Comparison of ENCODE assay signal across 24 cellular contexts in the genomic region with DNA sequence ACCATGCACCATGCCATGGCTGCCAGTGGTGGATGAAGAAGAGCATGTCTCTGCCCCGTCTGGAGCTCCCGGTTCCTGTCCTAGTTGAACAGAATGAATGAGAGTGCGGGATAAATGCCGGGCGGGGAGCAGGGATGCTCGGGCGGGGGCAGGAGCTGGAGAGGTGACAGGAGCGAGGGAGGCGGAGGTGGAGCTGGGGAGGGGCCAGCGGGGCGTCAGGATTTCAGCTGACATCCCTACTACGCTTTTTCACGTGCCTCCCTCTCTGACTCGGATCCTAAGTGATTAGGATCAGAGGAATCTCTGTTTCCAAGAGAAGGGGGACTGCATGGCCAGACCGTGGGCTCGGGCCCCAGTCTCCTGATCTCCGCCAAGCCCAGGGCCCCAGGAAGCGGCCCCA. TPM values are rescaled to one million over a fixed set of nuclear protein-coding genes. Genes with fewer than 3 reads are reported as not detected.
DNase-seq lines count a peak whose midpoint lies in the region; ATAC-seq, FAIRE-seq and TF ChIP-seq lines count a peak whose summit lies in the region.
"Had no signal": no experiment of that assay in that cellular context is flagged by ENCODE, and none has a peak within 500 bp of the region (broad histone marks: within the 10 kb centered on the region; RNA-seq: fewer than 3 reads in every experiment).

No MANE protein-coding gene starts in this region.

- H3K4me3 ChIP-seq in HEK293 (ENCODE audit: low read depth, low read length) = no peak overlapping the region
- peak overlapping the region in 2 of 3 experiments; percentile 18 for H3K4me3 ChIP-seq in keratinocyte (ENCODE audit: control insufficient read depth in 2 of 3, extremely low read depth in 1 of 3, insufficient read depth in 2 of 3, low read depth in 1 of 3, low read length in 3 of 3)
- H3K4me3 ChIP-seq: GM12878 had no signal

- H3K36me3 Mint-ChIP-seq in H9 (ENCODE audit: insufficient read depth in 1 of 3, low read depth in 3 of 3) = peaks cover 0 to 2% (median 1%) of the 10 kb centered on the region in 3 experiments; a peak in 2 of 7 replicates
- H3K36me3 Mint-ChIP-seq: CD14-positive monocyte; CD8-positive, alpha-beta memory T cell had no signal

- peaks cover 2 to 4% of the 10 kb centered on the region in 2 experiments; a peak in 4 of 5 replicates for H3K9me3 Mint-ChIP-seq in H9
- H3K9me3 Mint-ChIP-seq: CD8-positive, alpha-beta memory T cell had no signal

- H3K18ac ChIP-seq in H9 (ENCODE audit: insufficient read length, low read depth, low read length) = no peak overlapping the region

- POLR2A ChIA-PET in HEK293 (lab: Yijun Ruan, JAX) = no interaction called here

- H3K56ac ChIP-seq in H9 (ENCODE audit: insufficient read length, low read depth, low read length) = no peak overlapping the region

- no peak overlapping the region; the same call in 1 of the 2 replicates for H3K14ac ChIP-seq in H9 (ENCODE audit: insufficient read depth, low read length)

- H3K27me3 Mint-ChIP-seq in H9 (ENCODE audit: low read depth) = peaks cover 34% of the 10 kb centered on the region

- H3K79me1 ChIP-seq in H9 (ENCODE audit: insufficient read depth, low read depth, low read length, poor library complexity, severe bottlenecking) = no peaks in the 10 kb centered on the region

- no peak overlapping the region for H2BK15ac ChIP-seq in H9 (ENCODE audit: low read depth, low read length)

- dilution Hi-C loops in keratinocyte (cut with MboI; ENCODE audit: extremely low pct_ligation_motif_present, low sequenced_read_pairs) = no loop called here

- no peaks in the 10 kb centered on the region for H3K23me2 ChIP-seq in H9 (ENCODE audit: insufficient read length, low read depth, low read length, poor library complexity, severe bottlenecking)

- H4K20me1 ChIP-seq in keratinocyte (ENCODE audit: control insufficient read depth, extremely low read depth, insufficient read depth, low read length) (no peaks in the 10 kb centered on the region), H9 (ENCODE audit: control insufficient read depth, insufficient read depth, insufficient read length) (no peaks in the 10 kb centered on the region)

- no peak overlapping the region for H3K4ac ChIP-seq in H9 (ENCODE audit: low read depth, low read length)

- TF ChIP-seq CTCF in HEK293 (tag by site-specific recombination; IDR thresholded peaks at IDR 0.05) (no peak), keratinocyte (optimal IDR thresholded peaks at IDR 0.05 in 1 of 3, IDR thresholded peaks at IDR 0.05 in 1 of 3, conservative IDR thresholded peaks at IDR 0.05 in 1 of 3; ENCODE audit: extremely low read depth in 1 of 3, insufficient read depth in 2 of 3, low read length in 3 of 3) (no peak), H9 (conservative IDR thresholded peaks at IDR 0.05) (no peak)

- no peak overlapping the region for H2BK20ac ChIP-seq in H9 (ENCODE audit: low read depth, low read length, poor library complexity, severe bottlenecking)

- H2AFZ ChIP-seq in keratinocyte (ENCODE audit: control insufficient read depth, low read length) (peak overlapping the region; percentile 71), H9 (ENCODE audit: low read length) (no peak overlapping the region)

- H2BK12ac ChIP-seq in H9 (ENCODE audit: insufficient read length, low read depth, low read length) = no peak overlapping the region

- peaks cover 4 to 26% of the 10 kb centered on the region in 2 experiments for H3K4me1 Mint-ChIP-seq in H9

- H3K27ac Mint-ChIP-seq in H9 = no peak overlapping the region
- H3K27ac Mint-ChIP-seq: CD14-positive monocyte; CD8-positive, alpha-beta memory T cell had no signal

- no peak overlapping the region for H4K91ac ChIP-seq in H9 (ENCODE audit: insufficient read length, low read depth, low read length)

- H3K4me1 ChIP-seq in HEK293 (ENCODE audit: control insufficient read depth, insufficient read depth, low read length) (0 out of 2 replicates have a peak, but pooled peaks cover 2% of the 10 kb centered on the region), keratinocyte (ENCODE audit: control insufficient read depth, extremely low read depth, insufficient read depth, low read length) (peaks cover 47% of the 10 kb centered on the region), H9 (ENCODE audit: insufficient read depth, low read length) (no peaks in the 10 kb centered on the region)

- H3K27ac ChIP-seq in HEK293 (ENCODE audit: extremely low read depth, low read depth, low read length) = no peak overlapping the region
- H3K27ac ChIP-seq in epithelial cell of prostate = peak overlapping the region; percentile 42
- H3K27ac ChIP-seq in keratinocyte (ENCODE audit: control insufficient read depth, insufficient read depth, low read length) = peak overlapping the region; percentile 54
- no peak overlapping the region for H3K27ac ChIP-seq in H9 (ENCODE audit: insufficient read length, low read depth, low read length)

- H2AK5ac ChIP-seq in H9 (ENCODE audit: insufficient read length, low read length) = no peak overlapping the region

- no peak overlapping the region for H2BK120ac ChIP-seq in H9 (ENCODE audit: low read depth, low read length, poor library complexity, severe bottlenecking)

- H3T11ph ChIP-seq in H9 (ENCODE audit: low read length) = no peak overlapping the region

- H4K8ac ChIP-seq in H9 (replicated peaks; ENCODE audit: insufficient read length, low read depth, low read length) = no peak overlapping the region

- no CpG with 5 or more reads among the region's 18 CpGs for WGBS in H9 (ENCODE audit: extremely low coverage, insufficient read length, low lambda C conversion rate)

- H3K9ac ChIP-seq in keratinocyte (ENCODE audit: control insufficient read depth, extremely low read depth, insufficient read depth, low read length) (peak overlapping the region; percentile 52), H9 (ENCODE audit: extremely low read depth, insufficient read length, low read length) (no peak overlapping the region)

- no peak overlapping the region for H3K23ac ChIP-seq in H9 (ENCODE audit: insufficient read length, low read depth, low read length)

- no peak overlapping the region for H4K5ac ChIP-seq in H9 (ENCODE audit: insufficient read length, low read depth, low read length)

- H3K36me3 ChIP-seq in HEK293 (ENCODE audit: control insufficient read depth in 2 of 2, insufficient read depth in 1 of 2, low read length in 2 of 2) (peaks cover 0 to 8% of the 10 kb centered on the region in 2 experiments; a peak in 1 of 3 replicates), keratinocyte (ENCODE audit: control insufficient read depth in 2 of 2, extremely low read depth in 1 of 2, insufficient read depth in 2 of 2, low read length in 2 of 2) (no peaks in the 10 kb centered on the region)

- H3K79me2 ChIP-seq in keratinocyte (ENCODE audit: control insufficient read depth, insufficient read depth, low read length) (no peaks in the 10 kb centered on the region), H9 (ENCODE audit: insufficient read depth, low read length) (no peaks in the 10 kb centered on the region)

- CTCF ChIA-PET in HEK293 (lab: Yijun Ruan, JAX) = no interaction called here

- DNase-seq in epithelial cell of prostate (ENCODE audit: low read depth, low spot score) = no peak
- DNase-seq in keratinocyte (ENCODE audit: low read depth, low spot score) = no peak
- DNase-seq in H9 = no peak
- DNase-seq in stimulated activated CD4-positive, alpha-beta T cell treated with anti-CD3 and anti-CD28 coated beads, Interleukin-12 subunit alpha, Interleukin-12 subunit beta, amount 100 ng/mL, for 4 hours = no peak
- DNase-seq: CD8-positive, alpha-beta memory T cell; DMS 273 treated with DMSO at 0.1 percent for 48 hours; DMS79; EL; GDM1; KBM-7; MM.1S; NCI-H2029; NCI-H2227 treated with DMSO at 0.1 percent for 48 hours; NCI-H69; SHP77 treated with DMSO at 0.1 percent for 48 hours had no signal

- H3K27me3 ChIP-seq in keratinocyte (ENCODE audit: control insufficient read depth, extremely low read depth, insufficient read depth, low read length) = no peaks in the 10 kb centered on the region
- H3K27me3 ChIP-seq in H9 (ENCODE audit: insufficient read depth, low read length) = no peaks in the 10 kb centered on the region; the same call in 1 of the 2 replicates

- no peaks in the 10 kb centered on the region for H3K9me3 ChIP-seq in HEK293 (ENCODE audit: control insufficient read depth, insufficient read depth, low read depth, low read length)
- H3K9me3 ChIP-seq in keratinocyte (ENCODE audit: control insufficient read depth, low read depth, low read length) = no peaks in the 10 kb centered on the region
- no peaks in the 10 kb centered on the region for H3K9me3 ChIP-seq in H9 (ENCODE audit: control insufficient read depth, low read depth, low read length)

- H3K9me1 ChIP-seq in keratinocyte (ENCODE audit: control insufficient read depth, extremely low read depth, insufficient read depth, low read length) = no peaks in the 10 kb centered on the region

- ATAC-seq in GM21515 (IDR thresholded peaks at IDR 0.05; ENCODE audit: unreplicated experiment) (no peak), HG02981 (IDR thresholded peaks at IDR 0.05; ENCODE audit: unreplicated experiment) (no peak)
- ATAC-seq: GM12878 had no signal

- H2BK5ac ChIP-seq in H9 (ENCODE audit: insufficient read length, low read length) = no peak overlapping the region

- no peak for FAIRE-seq in keratinocyte (lab: Jason Lieb, UNC)
- FAIRE-seq: GM12878 had no signal

- H3K4me2 ChIP-seq in keratinocyte (ENCODE audit: control insufficient read depth, extremely low read depth, insufficient read depth, low read depth, low read length) (peak overlapping the region; percentile 83), H9 (ENCODE audit: insufficient read depth, insufficient read length, low read length) (no peak overlapping the region)

- no peak overlapping the region; a peak in 1 of 5 replicates for H3K4me3 Mint-ChIP-seq in H9
- H3K4me3 Mint-ChIP-seq: CD14-positive monocyte; CD8-positive, alpha-beta memory T cell had no signal

RNA-seq across cellular contexts. Expression of a gene that starts 47.3 kb away (rescaled TPM):
- 0.10 to 0.23 TPM (median 0.14 TPM) in 3 replicates for polyA plus RNA-seq in keratinocyte
- 0.12 TPM for polyA plus RNA-seq in keratinocyte (2011; ENCODE audit: low read depth)
- 0.05 and 0.14 TPM in 2 replicates for polyA plus RNA-seq in keratinocyte (2011; cell fraction: cytosol; rRNA removed)
- polyA plus RNA-seq in keratinocyte (2011; cell fraction: nucleus; rRNA removed) = 0.15 and 0.41 TPM in 2 replicates
- 0.14 and 0.36 TPM in 2 replicates for polyA plus RNA-seq in keratinocyte (2012; ENCODE audit: low replicate concordance)
- polyA minus RNA-seq in keratinocyte = 0.10 to 0.56 TPM (median 0.10 TPM) in 3 replicates
- not detected for polyA minus RNA-seq in keratinocyte (2011; cell fraction: cytosol; rRNA and poly(A)+ RNA removed)
- not detected in 2 replicates for polyA minus RNA-seq in keratinocyte (2011; cell fraction: nucleus; rRNA and poly(A)+ RNA removed)
- total RNA-seq in H9 (2021) = 4.7 and 4.9 TPM in 2 replicates

RNA-seq across cellular contexts. Expression of a gene that starts 49.7 kb away (rescaled TPM):
- 16.6 to 24.9 TPM (median 18.9 TPM) in 3 replicates for polyA plus RNA-seq in keratinocyte
- polyA plus RNA-seq in keratinocyte (2011; ENCODE audit: low read depth) = 6.0 TPM
- 11.1 and 12.0 TPM in 2 replicates for polyA plus RNA-seq in keratinocyte (2011; cell fraction: cytosol; rRNA removed)
- polyA plus RNA-seq in keratinocyte (2011; cell fraction: nucleus; rRNA removed) = 29.2 and 36.0 TPM in 2 replicates
- polyA plus RNA-seq in keratinocyte (2012; ENCODE audit: low replicate concordance) = 10.9 and 16.7 TPM in 2 replicates
- polyA minus RNA-seq in keratinocyte = 13.6 to 16.0 TPM (median 13.6 TPM) in 3 replicates
- 19.6 TPM for polyA minus RNA-seq in keratinocyte (2011; cell fraction: cytosol; rRNA and poly(A)+ RNA removed)
- polyA minus RNA-seq in keratinocyte (2011; cell fraction: nucleus; rRNA and poly(A)+ RNA removed) = 11.8 and 18.2 TPM in 2 replicates
- total RNA-seq in H9 (2021) = 28.4 and 33.8 TPM in 2 replicates

RNA-seq across cellular contexts. Expression of a gene that starts 52.7 kb away (rescaled TPM):
- polyA plus RNA-seq in keratinocyte = not detected in 3 replicates
- polyA plus RNA-seq in keratinocyte (2011; ENCODE audit: low read depth) = not detected
- polyA plus RNA-seq in keratinocyte (2011; cell fraction: cytosol; rRNA removed) = not detected in 2 replicates
- not detected in 2 replicates for polyA plus RNA-seq in keratinocyte (2011; cell fraction: nucleus; rRNA removed)
- polyA plus RNA-seq in keratinocyte (2012; ENCODE audit: low replicate concordance) = not detected in 2 replicates
- not detected in 3 replicates for polyA minus RNA-seq in keratinocyte
- not detected for polyA minus RNA-seq in keratinocyte (2011; cell fraction: cytosol; rRNA and poly(A)+ RNA removed)
- polyA minus RNA-seq in keratinocyte (2011; cell fraction: nucleus; rRNA and poly(A)+ RNA removed) = not detected in 2 replicates
- not detected in 2 replicates for total RNA-seq in H9 (2021)
- total RNA-seq: A673; CD8-positive, alpha-beta memory T cell; GM12878; H4; LHCN-M2; NCI-H460 had no signal
- polyA plus RNA-seq: CD14-positive monocyte; CD8-positive, alpha-beta memory T cell had no signal

Comparison
In these comparisons a context has a peak if more than half of its experiments do, and no peak if none do; other contexts are left out.
1. H3K27ac ChIP-seq: peak in epithelial cell of prostate (single experiment) and keratinocyte (single experiment); none in HEK293 (single experiment) and H9 (single experiment).